1 cellular context compared by ENCODE assay signal in genomic region chr2:200509608-200510433, GRCh38.
TF ChIP-seq lines count a peak whose summit lies in the region.

Gene KCTD18, minus strand, starts transcription at chr2:200510068. Its CDS starts 3,052 bp downstream, at chr2:200507016.

TF ChIP-seq in HepG2, 621 proteins besides CTCF, POLR2A, EP300 and RAD21 (continued from another document and continues in another):
- TF ChIP-seq ZNF644 (CRISPR knock-in tag; IDR thresholded peaks at IDR 0.05; ENCODE audit: low read depth) (peak; percentile 27; the same call in 1 of the 2 replicates), ZNF850 (CRISPR knock-in tag; conservative IDR thresholded peaks at IDR 0.05) (no peak), NFE2 (CRISPR knock-in tag; IDR thresholded peaks at IDR 0.05) (no peak), PHF21A (CRISPR knock-in tag; IDR thresholded peaks at IDR 0.05) (peak; percentile 72), CBX5 (CRISPR knock-in tag; IDR thresholded peaks at IDR 0.05; ENCODE audit: borderline replicate concordance) (peak; percentile 20; the same call in 1 of the 2 replicates), TEAD3 (CRISPR knock-in tag; optimal IDR thresholded peaks at IDR 0.05; ENCODE audit: borderline replicate concordance) (peak; percentile 65), ZFP36 (IDR thresholded peaks at IDR 0.05; ENCODE audit: borderline replicate concordance, low read depth, low read length, partially characterized antibody) (no peak), FUBP1 (CRISPR knock-in tag; IDR thresholded peaks at IDR 0.05; ENCODE audit: borderline replicate concordance) (no peak), ZBTB20 (CRISPR knock-in tag; IDR thresholded peaks at IDR 0.05; ENCODE audit: borderline replicate concordance, low read depth) (peak; percentile 23), RBAK (CRISPR knock-in tag; IDR thresholded peaks at IDR 0.05) (no peak), NFATC3 (CRISPR knock-in tag; IDR thresholded peaks at IDR 0.05) (no peak), AHR (CRISPR knock-in tag; IDR thresholded peaks at IDR 0.05) (no peak), HES4 (CRISPR knock-in tag; IDR thresholded peaks at IDR 0.05; ENCODE audit: borderline replicate concordance) (peak; percentile 37; the same call in 1 of the 2 replicates), ZNF550 (CRISPR knock-in tag; IDR thresholded peaks at IDR 0.05; ENCODE audit: borderline replicate concordance) (peak; percentile 56; the same call in 1 of the 2 replicates), ZNF709 (CRISPR knock-in tag; IDR thresholded peaks at IDR 0.05) (peak; percentile 80), ZBTB2 (CRISPR knock-in tag; IDR thresholded peaks at IDR 0.05; ENCODE audit: low read depth) (peak; percentile 92), ZNF547 (CRISPR knock-in tag; IDR thresholded peaks at IDR 0.05) (peak; percentile 91), ZNF724P (CRISPR knock-in tag; IDR thresholded peaks at IDR 0.05; ENCODE audit: borderline replicate concordance) (peak; percentile 69; the same call in 1 of the 2 replicates), MAFG (CRISPR knock-in tag; IDR thresholded peaks at IDR 0.05) (no peak), SMC3 (IDR thresholded peaks at IDR 0.05; ENCODE audit: low read length) (no peak; the same call in 1 of the 2 replicates), HCFC1 (IDR thresholded peaks at IDR 0.05; ENCODE audit: low read depth, low read length) (peak; percentile 43; the same call in 1 of the 2 replicates), NFAT5 (CRISPR knock-in tag; IDR thresholded peaks at IDR 0.05) (0 out of 2 replicates have a peak, but pooled peaks have one; percentile 18), ZFP90 (CRISPR knock-in tag; IDR thresholded peaks at IDR 0.05; ENCODE audit: borderline replicate concordance) (peak; percentile 61; the same call in 1 of the 2 replicates), THAP8 (CRISPR knock-in tag; IDR thresholded peaks at IDR 0.05; ENCODE audit: borderline replicate concordance) (peak; percentile 91; the same call in 1 of the 2 replicates), RBM22 (optimal IDR thresholded peaks at IDR 0.05; ENCODE audit: low read length) (no peak), TCF7 (IDR thresholded peaks at IDR 0.05; ENCODE audit: low read depth) (no peak), ZSCAN29 (CRISPR knock-in tag; conservative IDR thresholded peaks at IDR 0.05) (no peak), TFDP1 (CRISPR knock-in tag; IDR thresholded peaks at IDR 0.05; ENCODE audit: borderline replicate concordance) (peak; percentile 70; the same call in 1 of the 2 replicates), CENPBD1 (CRISPR knock-in tag; IDR thresholded peaks at IDR 0.05; ENCODE audit: borderline replicate concordance, low read depth) (peak; percentile 34; the same call in 1 of the 2 replicates), ZNF329 (CRISPR knock-in tag; IDR thresholded peaks at IDR 0.05; ENCODE audit: low read depth) (0 out of 2 replicates have a peak, but pooled peaks have one; percentile 59), GPN1 (CRISPR knock-in tag; IDR thresholded peaks at IDR 0.05; ENCODE audit: borderline replicate concordance) (no peak), HNF4G (IDR thresholded peaks at IDR 0.05; ENCODE audit: borderline replicate concordance, low read depth, low read length) (no peak), HNF4G (CRISPR knock-in tag; IDR thresholded peaks at IDR 0.05; ENCODE audit: borderline replicate concordance, low read depth) (no peak), ZNF616 (CRISPR knock-in tag; IDR thresholded peaks at IDR 0.05; ENCODE audit: low read depth) (peak; percentile 48; the same call in 1 of the 2 replicates), ZNF160 (CRISPR knock-in tag; IDR thresholded peaks at IDR 0.05) (peak; percentile 71), ZSCAN12 (CRISPR knock-in tag; IDR thresholded peaks at IDR 0.05) (no peak), HINFP (CRISPR knock-in tag; IDR thresholded peaks at IDR 0.05; ENCODE audit: low read depth) (peak; percentile 98), CBFB (CRISPR knock-in tag; IDR thresholded peaks at IDR 0.05) (peak; percentile 93), RELA (CRISPR knock-in tag; IDR thresholded peaks at IDR 0.05) (peak; percentile 60; the same call in 1 of the 2 replicates), PHB2 (IDR thresholded peaks at IDR 0.05; ENCODE audit: partially characterized antibody) (no peak), PRDM4 (CRISPR knock-in tag; IDR thresholded peaks at IDR 0.05; ENCODE audit: borderline replicate concordance) (no peak), JUN (CRISPR knock-in tag; IDR thresholded peaks at IDR 0.05) (no peak), IKZF5 (CRISPR knock-in tag; IDR thresholded peaks at IDR 0.05) (peak; percentile 65; the same call in 1 of the 2 replicates), PPARG (CRISPR knock-in tag; conservative IDR thresholded peaks at IDR 0.05) (peak; percentile 63; the same call in 1 of the 2 replicates), BCL6 (CRISPR knock-in tag; IDR thresholded peaks at IDR 0.05) (0 out of 2 replicates have a peak, but pooled peaks have one; percentile 27), ZNF17 (CRISPR knock-in tag; IDR thresholded peaks at IDR 0.05) (no peak), ZNF639 (CRISPR knock-in tag; conservative IDR thresholded peaks at IDR 0.05) (peak; percentile 80; the same call in 1 of the 2 replicates), YY1 (IDR thresholded peaks at IDR 0.05; ENCODE audit: insufficient read depth, insufficient replicate concordance, low read depth, low read length) (peak; percentile 86), ZNF501 (CRISPR knock-in tag; IDR thresholded peaks at IDR 0.05) (peak; percentile 91)
